17 cellular contexts compared by ENCODE assay signal in genomic region chr18:13548106-13548819, GRCh38.
A peak's percentile ranks its signal among the peaks of the same experiment; 100 is the strongest.
DNase-seq lines count a peak whose midpoint lies in the region; ATAC-seq and TF ChIP-seq lines count a peak whose summit lies in the region.
"Had no signal": no experiment of that assay in that cellular context is flagged by ENCODE, and none has a peak within 500 bp of the region (broad histone marks: within the 10 kb centered on the region; RNA-seq: fewer than 3 reads in every experiment).

No MANE protein-coding gene starts in this region.

- no peaks in the 10 kb centered on the region for H3K79me2 ChIP-seq in H9 (ENCODE audit: insufficient read depth, low read length)

- no peak overlapping the region for H3K27ac Mint-ChIP-seq in CD4-positive, alpha-beta T cell
- H3K27ac Mint-ChIP-seq in H9 = no peak overlapping the region
- H3K27ac Mint-ChIP-seq: type B pancreatic cell had no signal

- H3K4ac ChIP-seq in H9 (ENCODE audit: low read depth, low read length) = no peak overlapping the region

- H3K36me3 Mint-ChIP-seq in CD4-positive, alpha-beta T cell (ENCODE audit: low read depth) = peaks cover 11% of the 10 kb centered on the region
- H3K36me3 Mint-ChIP-seq in H9 (ENCODE audit: insufficient read depth in 1 of 3, low read depth in 3 of 3) = no peaks in the 10 kb centered on the region; a peak in 1 of 7 replicates
- H3K36me3 Mint-ChIP-seq: type B pancreatic cell had no signal

- H2BK5ac ChIP-seq in H9 (ENCODE audit: insufficient read length, low read length) = no peak overlapping the region

- H3K4me3 ChIP-seq in colonic mucosa (no peak overlapping the region), psoas muscle (no peak overlapping the region)
- H3K4me3 ChIP-seq: ovary had no signal

- H3K9ac ChIP-seq in H9 (ENCODE audit: extremely low read depth, insufficient read length, low read length) = no peak overlapping the region
- no peak overlapping the region for H3K9ac ChIP-seq in colonic mucosa (ENCODE audit: low read depth in 2 of 2, low read length in 2 of 2)

- H4K5ac ChIP-seq in H9 (ENCODE audit: insufficient read length, low read depth, low read length) = no peak overlapping the region

- no peak overlapping the region for H2BK120ac ChIP-seq in H9 (ENCODE audit: low read depth, low read length, poor library complexity, severe bottlenecking)

- H4K20me1 ChIP-seq in H9 (ENCODE audit: control insufficient read depth, insufficient read depth, insufficient read length) = no peaks in the 10 kb centered on the region

- no peak overlapping the region for H3K4me2 ChIP-seq in H9 (ENCODE audit: insufficient read depth, insufficient read length, low read length)

- no peaks in the 10 kb centered on the region for H3K27me3 ChIP-seq in CD4-positive, alpha-beta T cell (ENCODE audit: control insufficient read depth, insufficient read depth, low read length)
- no peaks in the 10 kb centered on the region for H3K27me3 ChIP-seq in H9 (ENCODE audit: insufficient read depth, low read length)
- no peaks in the 10 kb centered on the region for H3K27me3 ChIP-seq in colonic mucosa
- H3K27me3 ChIP-seq in psoas muscle (ENCODE audit: insufficient read depth in 3 of 3, low read length in 2 of 3) = no peaks in the 10 kb centered on the region
- H3K27me3 ChIP-seq: ovary had no signal

- CTCF ChIA-PET in CD4-positive, alpha-beta T cell (lab: Charles Lee) = no interaction called here

- POLR2A ChIA-PET in CD4-positive, alpha-beta T cell (lab: Charles Lee) = no interaction called here

- H3K4me1 ChIP-seq in H9 (ENCODE audit: insufficient read depth, low read length) (no peaks in the 10 kb centered on the region), colonic mucosa (no peaks in the 10 kb centered on the region), psoas muscle (peaks cover 27% of the 10 kb centered on the region)

- H3K79me1 ChIP-seq in H9 (ENCODE audit: insufficient read depth, low read depth, low read length, poor library complexity, severe bottlenecking) = no peaks in the 10 kb centered on the region

- no peak overlapping the region for H2BK12ac ChIP-seq in H9 (ENCODE audit: insufficient read length, low read depth, low read length)

- no peak overlapping the region for H4K8ac ChIP-seq in H9 (replicated peaks; ENCODE audit: insufficient read length, low read depth, low read length)

- no peaks in the 10 kb centered on the region for H3K23me2 ChIP-seq in H9 (ENCODE audit: insufficient read length, low read depth, low read length, poor library complexity, severe bottlenecking)

- H3K56ac ChIP-seq in H9 (ENCODE audit: insufficient read length, low read depth, low read length) = no peak overlapping the region

- H3K9me3 ChIP-seq in CD4-positive, alpha-beta T cell (ENCODE audit: control insufficient read depth, low read length) = no peaks in the 10 kb centered on the region
- H3K9me3 ChIP-seq in H9 (ENCODE audit: control insufficient read depth, low read depth, low read length) (no peaks in the 10 kb centered on the region), colonic mucosa (no peaks in the 10 kb centered on the region), psoas muscle (no peaks in the 10 kb centered on the region)
- H3K9me3 ChIP-seq: ovary had no signal

- H3K9me3 Mint-ChIP-seq in CD4-positive, alpha-beta T cell = no peaks in the 10 kb centered on the region
- peaks cover 4 to 7% of the 10 kb centered on the region in 2 experiments; a peak in 2 of 5 replicates for H3K9me3 Mint-ChIP-seq in H9

- H3K4me1 Mint-ChIP-seq in CD4-positive, alpha-beta T cell (ENCODE audit: low read depth) = peaks cover 20% of the 10 kb centered on the region
- peaks cover 7 to 8% of the 10 kb centered on the region in 2 experiments; a peak in 1 of 4 replicates for H3K4me1 Mint-ChIP-seq in H9

- peak; percentile 29 for ATAC-seq in CD4-positive, alpha-beta T cell (ENCODE audit: poor library complexity)
- ATAC-seq in psoas muscle = peak in 3 of 4 donors; percentile 23 to 53 (median 43)
- ATAC-seq in GM19395 (IDR thresholded peaks at IDR 0.05; ENCODE audit: unreplicated experiment) = no peak

- no peak overlapping the region for H2AK5ac ChIP-seq in H9 (ENCODE audit: insufficient read length, low read length)

- no peak overlapping the region for H3K18ac ChIP-seq in H9 (ENCODE audit: insufficient read length, low read depth, low read length)

- H4K91ac ChIP-seq in H9 (ENCODE audit: insufficient read length, low read depth, low read length) = no peak overlapping the region

- no peak for TF ChIP-seq CTCF in CD4-positive, alpha-beta T cell (IDR thresholded peaks at IDR 0.05)
- TF ChIP-seq CTCF in H9 (conservative IDR thresholded peaks at IDR 0.05) = peak; percentile 30; the same call in 2 of the 3 replicates
- no peak for TF ChIP-seq CTCF in colonic mucosa (IDR thresholded peaks at IDR 0.05)
- TF ChIP-seq CTCF in psoas muscle (IDR thresholded peaks at IDR 0.05) = no peak

- H3K36me3 ChIP-seq in colonic mucosa (no peaks in the 10 kb centered on the region), psoas muscle (ENCODE audit: insufficient read depth in 1 of 2, low read depth in 1 of 2) (no peaks in the 10 kb centered on the region)
- H3K36me3 ChIP-seq: ovary had no signal

- intact Hi-C loops in CD4-positive, alpha-beta T cell (cut with DNase I, micrococcal nuclease) = no loop called here
- intact Hi-C loops in colonic mucosa (cut with DNase I) = no loop called here
- intact Hi-C loops in psoas muscle (cut with DNase I) = no loop called here

- peak in 1 of 10 experiments; percentile 23 for DNase-seq in CD4-positive, alpha-beta T cell
- DNase-seq in H9 (no peak), colonic mucosa (peak; percentile 12), psoas muscle (no peak), H4 (ENCODE audit: low spot score) (no peak)
- no peak for DNase-seq in stimulated activated CD4-positive, alpha-beta T cell treated with anti-CD3 and anti-CD28 coated beads, Interleukin-2, amount 100 ng/mL, for 24 hours
- DNase-seq: activated gamma-delta T cell, foreskin fibroblast, GDM1, HCEC 1CT, NCI-H1694 treated with DMSO at 0.1 percent for 48 hours, NCI-H524 treated with DMSO at 0.1 percent for 48 hours, ovary, RPMI8226 had no signal

- H3K14ac ChIP-seq in H9 (ENCODE audit: insufficient read depth, low read length) = no peak overlapping the region

- no peaks in the 10 kb centered on the region for H3K27me3 Mint-ChIP-seq in CD4-positive, alpha-beta T cell
- H3K27me3 Mint-ChIP-seq in H9 (ENCODE audit: low read depth) = peaks cover 1% of the 10 kb centered on the region; the same call in 1 of the 2 replicates

- H2BK20ac ChIP-seq in H9 (ENCODE audit: low read depth, low read length, poor library complexity, severe bottlenecking) = no peak overlapping the region

- no peak overlapping the region for H3T11ph ChIP-seq in H9 (ENCODE audit: low read length)

- H2AFZ ChIP-seq in H9 (ENCODE audit: low read length) = no peak overlapping the region

- H3K27ac ChIP-seq in CD4-positive, alpha-beta T cell (ENCODE audit: low read depth, low read length) = no peak overlapping the region
- no peak overlapping the region for H3K27ac ChIP-seq in H9 (ENCODE audit: insufficient read length, low read depth, low read length)
- no peak overlapping the region for H3K27ac ChIP-seq in colonic mucosa
- H3K27ac ChIP-seq in psoas muscle = no peak overlapping the region
- H3K27ac ChIP-seq: C4-2B, ovary had no signal

- no peak overlapping the region for H3K4me3 Mint-ChIP-seq in CD4-positive, alpha-beta T cell
- no peak overlapping the region for H3K4me3 Mint-ChIP-seq in H9
- H3K4me3 Mint-ChIP-seq: type B pancreatic cell had no signal

- no CpG with 5 or more reads among the region's 5 CpGs for WGBS in H9 (ENCODE audit: extremely low coverage, insufficient read length, low lambda C conversion rate)
- 87 to 90% (median 88%) methylated on average over 5 of the region's 5 CpGs for WGBS in psoas muscle, 3 donors

- H2BK15ac ChIP-seq in H9 (ENCODE audit: low read depth, low read length) = no peak overlapping the region

- H3K23ac ChIP-seq in H9 (ENCODE audit: insufficient read length, low read depth, low read length) = no peak overlapping the region
